In genomic region chr7:44188480-44189225, GRCh38 we compare ENCODE assay signal across 1 cellular context.
TF ChIP-seq lines count a peak whose summit lies in the region.

No MANE protein-coding gene starts in this region.

TF ChIP-seq in HepG2, 621 proteins besides CTCF, POLR2A, EP300 and RAD21:
- TF ChIP-seq GABPA (IDR thresholded peaks at IDR 0.05; ENCODE audit: low read depth, low read length) = no peak
- peak; percentile 17; the same call in 1 of the 2 replicates for TF ChIP-seq GABPA (CRISPR knock-in tag; IDR thresholded peaks at IDR 0.05; ENCODE audit: low read depth)
- TF ChIP-seq GABPB1 (CRISPR knock-in tag; IDR thresholded peaks at IDR 0.05) = peak; percentile 48
- TF ChIP-seq ELF1 (CRISPR knock-in tag; IDR thresholded peaks at IDR 0.05) = peak; percentile 66
- no peak for TF ChIP-seq KLF12 (CRISPR knock-in tag; IDR thresholded peaks at IDR 0.05; ENCODE audit: borderline replicate concordance)
- TF ChIP-seq SP4 (CRISPR knock-in tag; IDR thresholded peaks at IDR 0.05) = no peak
- 0 out of 2 replicates have a peak, but pooled peaks have one; percentile 14 for TF ChIP-seq ELF3 (CRISPR knock-in tag; IDR thresholded peaks at IDR 0.05)
TF ChIP-seq in HepG2: peak in this region for 4.
